ENCODE assay signal across 13 cellular contexts in the genomic region with DNA sequence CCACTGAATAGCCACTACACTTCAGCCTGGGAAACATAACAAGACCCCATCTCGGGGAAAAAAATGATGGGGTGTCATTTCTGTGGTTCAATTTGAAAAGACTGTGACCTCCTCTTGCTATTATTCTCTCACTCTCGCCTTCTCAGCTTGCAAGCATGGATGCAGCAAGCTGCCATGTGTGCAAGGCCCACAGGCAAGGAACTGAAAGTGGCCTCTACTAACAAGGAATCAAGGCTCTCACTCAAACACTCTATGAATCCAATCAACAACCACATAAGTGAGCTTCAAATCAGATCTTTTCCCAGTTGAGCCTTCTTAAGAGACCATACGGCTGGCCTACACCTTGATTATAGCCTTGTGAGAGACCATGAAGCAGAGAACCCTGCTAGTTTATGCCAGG. TPM values are rescaled to one million over a fixed set of nuclear protein-coding genes. Genes with fewer than 3 reads are reported as not detected.
DNase-seq lines count a peak whose midpoint lies in the region; ATAC-seq and TF ChIP-seq lines count a peak whose summit lies in the region.
"Had no signal": no experiment of that assay in that cellular context is flagged by ENCODE, and none has a peak within 500 bp of the region (broad histone marks: within the 10 kb centered on the region; RNA-seq: fewer than 3 reads in every experiment).

No MANE protein-coding gene starts in this region.

- H4K20me1 ChIP-seq in PC-3 (ENCODE audit: low read length), result no peaks in the 10 kb centered on the region
- H4K20me1 ChIP-seq in neural progenitor cell (ENCODE audit: low read depth), result no peaks in the 10 kb centered on the region

- no peak overlapping the region for H3K4me3 ChIP-seq in PC-3 (ENCODE audit: low read length)
- no peak overlapping the region for H3K4me3 ChIP-seq in gastrocnemius medialis
- H3K4me3 ChIP-seq in neural progenitor cell, result no peak overlapping the region

- no peaks in the 10 kb centered on the region for H3K36me3 Mint-ChIP-seq in neural progenitor cell
- H3K36me3 Mint-ChIP-seq: activated naive CD4-positive, alpha-beta T cell treated with anti-CD3 and anti-CD28 coated beads, Interleukin-2, amount 50 U/mL, for 72 hours had no signal

- in situ Hi-C loops in gastrocnemius medialis (cut with MboI; ENCODE audit: low sequenced_read_pairs in 4 of 4), result loop anchor here in 3 of 4 donors (5.0 to 10.0 kb wide), 4 partner anchors 111 to 218 kb away; no protein-coding TSS in a partner anchor

- H2AFZ ChIP-seq in PC-3 (ENCODE audit: low read length) (0 out of 2 replicates have a peak overlapping the region, but pooled peaks have one; percentile 3), neural progenitor cell (replicated peaks) (no peak overlapping the region)

- H3K27ac Mint-ChIP-seq in neural progenitor cell, result no peak overlapping the region

- H3K27ac ChIP-seq in PC-3 (ENCODE audit: low read length), result peak overlapping the region; percentile 8
- H3K27ac ChIP-seq in gastrocnemius medialis, result peak overlapping the region; percentile 77 to 99 (median 78)
- no peak overlapping the region for H3K27ac ChIP-seq in neural progenitor cell

- no peak overlapping the region for H3K9ac ChIP-seq in PC-3 (ENCODE audit: low read length)
- no peak overlapping the region for H3K9ac ChIP-seq in neural progenitor cell

- H3K9me3 ChIP-seq in PC-3 (ENCODE audit: low read length) (no peaks in the 10 kb centered on the region), gastrocnemius medialis (no peaks in the 10 kb centered on the region), neural progenitor cell (ENCODE audit: low read depth) (no peaks in the 10 kb centered on the region)
- H3K9me3 ChIP-seq: left lung, transverse colon had no signal

- H3K4me1 ChIP-seq in PC-3 (ENCODE audit: insufficient read depth, low read length), result peaks cover 34% of the 10 kb centered on the region
- H3K4me1 ChIP-seq in gastrocnemius medialis, result peaks cover 24 to 37% of the 10 kb centered on the region in 2 donors
- H3K4me1 ChIP-seq in neural progenitor cell, result no peaks in the 10 kb centered on the region

- no peaks in the 10 kb centered on the region for H3K36me3 ChIP-seq in PC-3 (ENCODE audit: low read depth, low read length)
- H3K36me3 ChIP-seq in gastrocnemius medialis, result no peaks in the 10 kb centered on the region
- H3K36me3 ChIP-seq in neural progenitor cell, result no peaks in the 10 kb centered on the region
- H3K36me3 ChIP-seq: left lung, spleen, transverse colon had no signal

- ATAC-seq in GM21737 (IDR thresholded peaks at IDR 0.05; ENCODE audit: unreplicated experiment) (peak; percentile 24), PC-3 (peak; percentile 1; the same call in 1 of the 2 replicates), gastrocnemius medialis (no peak), GM18867 (IDR thresholded peaks at IDR 0.05; ENCODE audit: unreplicated experiment) (no peak)

- CTCF ChIA-PET in PC-3 (lab: Charles Lee), result interaction anchor here (0.6 to 2.3 kb wide), 14 partner anchors 18 to 550 kb away, joined by 3 to 39 read pairs (median 6); partner anchors contain the start of genes DHRS7 and PCNX4

- BruUV-seq in PC-3 (replicated peaks; lab: Mats Ljungman, UMichigan), result no TSS peak

- intact Hi-C loops in PC-3 (cut with micrococcal nuclease), result loop anchor here (1.0 to 5.0 kb wide), 2 partner anchors 32 to 476 kb away; no protein-coding TSS in a partner anchor
- intact Hi-C loops in gastrocnemius medialis (cut with DNase I; ENCODE audit: low total_unique reads), result loop anchor here (2.0 to 5.0 kb wide), 3 partner anchors 66 to 701 kb away; partner anchors contain the start of genes JKAMP, L3HYPDH and PPM1A

- H3K4me3 Mint-ChIP-seq in neural progenitor cell, result no peak overlapping the region

- no peaks in the 10 kb centered on the region for H3K9me2 ChIP-seq in PC-3 (replicated peaks; ENCODE audit: low read length)

- H3K27me3 ChIP-seq in PC-3 (ENCODE audit: low read length) (no peaks in the 10 kb centered on the region), gastrocnemius medialis (no peaks in the 10 kb centered on the region), neural progenitor cell (no peaks in the 10 kb centered on the region)
- H3K27me3 ChIP-seq: left lung, spleen, transverse colon had no signal

- peaks cover 2% of the 10 kb centered on the region for H3K9me3 Mint-ChIP-seq in neural progenitor cell

- peaks cover 7% of the 10 kb centered on the region for H3F3A ChIP-seq in PC-3 (ENCODE audit: low read length, unreplicated experiment)
- H3F3A ChIP-seq in neural progenitor cell (ENCODE audit: low read depth), result no peaks in the 10 kb centered on the region

- peaks cover 4% of the 10 kb centered on the region for H3K4me1 Mint-ChIP-seq in neural progenitor cell

- DNase-seq in NCI-H82 (lab: John Stamatoyannopoulos, UW), result peak; percentile 36
- no peak for DNase-seq in NCI-H82 treated with DMSO at 0.1 percent for 48 hours (lab: John Stamatoyannopoulos, UW; ENCODE audit: unreplicated experiment)
- DNase-seq in PC-3, result no peak
- no peak for DNase-seq in gastrocnemius medialis
- DNase-seq in NK-92 (lab: John Stamatoyannopoulos, UW; ENCODE audit: unreplicated experiment), result no peak
- DNase-seq in neural progenitor cell (ENCODE audit: low spot score), result no peak
- DNase-seq: left lung, NCI-H1417, spleen, transverse colon had no signal

- H3K79me2 ChIP-seq in PC-3 (ENCODE audit: low read length) (no peaks in the 10 kb centered on the region), neural progenitor cell (ENCODE audit: low read depth) (no peaks in the 10 kb centered on the region)

- TF ChIP-seq POLR2A in gastrocnemius medialis (IDR thresholded peaks at IDR 0.05), result no peak

- POLR2A ChIA-PET in PC-3 (lab: Charles Lee; ENCODE audit: unreplicated experiment), result interaction anchor here (0.5 kb wide), 1 partner anchor 113 kb away, joined by 5 read pairs; no protein-coding TSS in a partner anchor

- TF ChIP-seq CTCF in PC-3 (conservative IDR thresholded peaks at IDR 0.05; ENCODE audit: low read depth, low read length) (no peak), gastrocnemius medialis (IDR thresholded peaks at IDR 0.05 in 4 of 5, conservative IDR thresholded peaks at IDR 0.05 in 1 of 5) (no peak), neural progenitor cell (IDR thresholded peaks at IDR 0.05) (no peak)

- H3K27me3 Mint-ChIP-seq in neural progenitor cell (ENCODE audit: insufficient read depth, low read depth), result no peaks in the 10 kb centered on the region

- H3K4me2 ChIP-seq in PC-3 (ENCODE audit: low read length) (peak overlapping the region; percentile 2; the same call in 1 of the 2 replicates), neural progenitor cell (no peak overlapping the region)

RNA-seq across cellular contexts. Expression of gene DHRS7, which starts 17.9 kb away (rescaled TPM):
- total RNA-seq in PC-3 (2014; rRNA removed) (236 and 266 TPM in 2 replicates), gastrocnemius medialis (1,000 to 10,000 TPM in 3 of 4 donors, 100 to 1,000 TPM in 1; 937 to 2,179 (median 1,242) TPM), neural progenitor cell (ENCODE audit: low replicate concordance) (32.2 and 47.8 TPM in 2 replicates)

Comparison
In these comparisons a context has a peak if more than half of its experiments do, and no peak if none do; other contexts are left out.
1. ATAC-seq: peak in GM21737 (single experiment) and PC-3 (single experiment); none in gastrocnemius medialis (0 of 2) and GM18867 (single experiment).